1 cellular context compared by ENCODE assay signal in genomic region chr6:100296810-100297544, GRCh38.
TF ChIP-seq lines count a peak whose summit lies in the region.

No MANE protein-coding gene starts in this region.

TF ChIP-seq in HCT116, 20 proteins besides CTCF, POLR2A, EP300 and RAD21 (continued from another document):
- TF ChIP-seq, protein P1, sequence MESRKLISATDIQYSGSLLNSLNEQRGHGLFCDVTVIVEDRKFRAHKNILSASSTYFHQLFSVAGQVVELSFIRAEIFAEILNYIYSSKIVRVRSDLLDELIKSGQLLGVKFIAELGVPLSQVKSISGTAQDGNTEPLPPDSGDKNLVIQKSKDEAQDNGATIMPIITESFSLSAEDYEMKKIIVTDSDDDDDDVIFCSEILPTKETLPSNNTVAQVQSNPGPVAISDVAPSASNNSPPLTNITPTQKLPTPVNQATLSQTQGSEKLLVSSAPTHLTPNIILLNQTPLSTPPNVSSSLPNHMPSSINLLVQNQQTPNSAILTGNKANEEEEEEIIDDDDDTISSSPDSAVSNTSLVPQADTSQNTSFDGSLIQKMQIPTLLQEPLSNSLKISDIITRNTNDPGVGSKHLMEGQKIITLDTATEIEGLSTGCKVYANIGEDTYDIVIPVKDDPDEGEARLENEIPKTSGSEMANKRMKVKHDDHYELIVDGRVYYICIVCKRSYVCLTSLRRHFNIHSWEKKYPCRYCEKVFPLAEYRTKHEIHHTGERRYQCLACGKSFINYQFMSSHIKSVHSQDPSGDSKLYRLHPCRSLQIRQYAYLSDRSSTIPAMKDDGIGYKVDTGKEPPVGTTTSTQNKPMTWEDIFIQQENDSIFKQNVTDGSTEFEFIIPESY (IDR thresholded peaks at IDR 0.05; ENCODE audit: extremely low read depth, insufficient replicate concordance, low read length): no peak
- TF ChIP-seq ZNF274 (IDR thresholded peaks at IDR 0.05; ENCODE audit: low read depth, low read length): no peak
- TF ChIP-seq CBX3 (IDR thresholded peaks at IDR 0.05; ENCODE audit: low read depth): no peak
- peak; percentile 78 for TF ChIP-seq JUND (IDR thresholded peaks at IDR 0.05)
- no peak for TF ChIP-seq EZH2 (IDR thresholded peaks at IDR 0.05)
- no peak for TF ChIP-seq SIN3A (IDR thresholded peaks at IDR 0.05; ENCODE audit: low read depth)
- no peak for TF ChIP-seq YY1 (IDR thresholded peaks at IDR 0.05; ENCODE audit: extremely low read depth, insufficient replicate concordance, low read depth, low read length)
- peak; percentile 14; the same call in 1 of the 2 replicates for TF ChIP-seq MAX (IDR thresholded peaks at IDR 0.05)
- TF ChIP-seq SP1 (IDR thresholded peaks at IDR 0.05; ENCODE audit: low read depth): peak; percentile 68
- no peak for TF ChIP-seq ELF1 (IDR thresholded peaks at IDR 0.05; ENCODE audit: borderline replicate concordance, low read depth)
- TF ChIP-seq FOSL1 (IDR thresholded peaks at IDR 0.05; ENCODE audit: low read depth): peak; percentile 80
- TF ChIP-seq ZFX (IDR thresholded peaks at IDR 0.05): no peak
- peak; percentile 51; the same call in 1 of the 2 replicates for TF ChIP-seq SRF (IDR thresholded peaks at IDR 0.05; ENCODE audit: low read depth)
- no peak for TF ChIP-seq ATF3 (IDR thresholded peaks at IDR 0.05)
